In genomic region chr12:19462441-19462840, GRCh38 we compare ENCODE assay signal across 23 cellular contexts. TPM values are rescaled to one million over a fixed set of nuclear protein-coding genes. Genes with fewer than 3 reads are reported as not detected.
DNase-seq lines count a peak whose midpoint lies in the region; ATAC-seq and TF ChIP-seq lines count a peak whose summit lies in the region.
"Had no signal": no experiment of that assay in that cellular context is flagged by ENCODE, and none has a peak within 500 bp of the region (broad histone marks: within the 10 kb centered on the region; RNA-seq: fewer than 3 reads in every experiment).

No MANE protein-coding gene starts in this region.

- peaks cover 16% of the 10 kb centered on the region for H3K4me1 Mint-ChIP-seq in osteocyte (ENCODE audit: unreplicated experiment)

- H3K36me3 Mint-ChIP-seq in osteocyte (ENCODE audit: unreplicated experiment), result peaks cover 24% of the 10 kb centered on the region

- no peaks in the 10 kb centered on the region for H3K27me3 Mint-ChIP-seq in osteocyte (ENCODE audit: unreplicated experiment)
- H3K27me3 Mint-ChIP-seq: activated CD8-positive, alpha-beta memory T cell treated with anti-CD3 and anti-CD28 coated beads, Interleukin-2, amount 10 ng/mL, durations not matched to agents 7 days and 5 days; activated naive CD8-positive, alpha-beta T cell treated with anti-CD3 and anti-CD28 coated beads, Interleukin-2, amount 10 ng/mL, durations not matched to agents 7 days and 5 days; CD4-positive, alpha-beta T cell; stimulated activated naive CD8-positive, alpha-beta T cell treated with anti-CD3 and anti-CD28 coated beads, Interleukin-15, amount 100 ng/mL, for 72 hours had no signal

- DNase-seq in COLO829 (ENCODE audit: low spot score) (peak; percentile 85), NCI-H1105 (lab: John Stamatoyannopoulos, UW) (peak; percentile 84), fibroblast of mammary gland (ENCODE audit: low read depth) (peak; percentile 58), NCI-H82 (lab: John Stamatoyannopoulos, UW) (no peak), osteocyte (ENCODE audit: extremely low spot score, unreplicated experiment) (no peak)
- DNase-seq: activated CD4-positive, alpha-beta T cell treated with anti-CD3 and anti-CD28 coated beads for 48 hours; activated CD8-positive, alpha-beta memory T cell treated with anti-CD3 and anti-CD28 coated beads, Interleukin-2, amount 10 ng/mL, durations not matched to agents 7 days and 5 days; activated naive CD8-positive, alpha-beta T cell treated with anti-CD3 and anti-CD28 coated beads, Interleukin-2, amount 10 ng/mL, durations not matched to agents 7 days and 5 days; CD4-positive, alpha-beta T cell; colonic mucosa; DND-41; heart left ventricle; left ventricle myocardium inferior; NCI-H1048; NCI-H510A; stimulated activated CD4-positive, alpha-beta T cell treated with anti-CD3 and anti-CD28 coated beads, Interleukin-4, amount 100 ng/mL, for 24 hours; stimulated activated naive CD8-positive, alpha-beta T cell treated with anti-CD3 and anti-CD28 coated beads, Interleukin-15, amount 100 ng/mL, for 72 hours had no signal

- no peak overlapping the region for H3K27ac Mint-ChIP-seq in osteocyte (ENCODE audit: unreplicated experiment)
- H3K27ac Mint-ChIP-seq: activated CD8-positive, alpha-beta memory T cell treated with anti-CD3 and anti-CD28 coated beads, Interleukin-2, amount 10 ng/mL, durations not matched to agents 7 days and 5 days; activated naive CD8-positive, alpha-beta T cell treated with anti-CD3 and anti-CD28 coated beads, Interleukin-2, amount 10 ng/mL, durations not matched to agents 7 days and 5 days; stimulated activated naive CD8-positive, alpha-beta T cell treated with anti-CD3 and anti-CD28 coated beads, Interleukin-15, amount 100 ng/mL, for 72 hours had no signal

- no peak overlapping the region for H3K4me3 ChIP-seq in fibroblast of mammary gland (ENCODE audit: control insufficient read depth, low read depth, low read length)
- H3K4me3 ChIP-seq: colonic mucosa, HAP-1, heart left ventricle, left ventricle myocardium inferior, tibial nerve had no signal

- ATAC-seq in HG03354 (IDR thresholded peaks at IDR 0.05; ENCODE audit: poor library complexity, severe bottlenecking, unreplicated experiment) (no peak), GM18907 (IDR thresholded peaks at IDR 0.05; ENCODE audit: unreplicated experiment) (no peak)
- ATAC-seq: activated CD8-positive, alpha-beta memory T cell treated with anti-CD3 and anti-CD28 coated beads, Interleukin-2, amount 10 ng/mL, durations not matched to agents 7 days and 5 days; heart left ventricle; stimulated activated naive CD8-positive, alpha-beta T cell treated with anti-CD3 and anti-CD28 coated beads, Interleukin-15, amount 100 ng/mL, for 72 hours had no signal

- TF ChIP-seq CTCF in fibroblast of mammary gland (conservative IDR thresholded peaks at IDR 0.05; ENCODE audit: control insufficient read depth, insufficient read depth, low read depth, low read length) (no peak), osteocyte (IDR thresholded peaks at IDR 0.05) (no peak)

- H3K4me3 Mint-ChIP-seq in osteocyte (ENCODE audit: unreplicated experiment), result no peak overlapping the region
- H3K4me3 Mint-ChIP-seq: activated CD8-positive, alpha-beta memory T cell treated with anti-CD3 and anti-CD28 coated beads, Interleukin-2, amount 10 ng/mL, durations not matched to agents 7 days and 5 days; activated naive CD8-positive, alpha-beta T cell treated with anti-CD3 and anti-CD28 coated beads, Interleukin-2, amount 10 ng/mL, durations not matched to agents 7 days and 5 days; activated T-helper 1 cell treated with anti-CD3 and anti-CD28 coated beads, Interleukin-12 subunit alpha, Interleukin-12 subunit beta, Interleukin-2, Interleukin-4 antibody, amounts not matched to agents 30 ng/mL and 10 ng/mL and 1 ng/mL, durations not matched to agents 14 hours and 24 hours and 36 hours; CD4-positive, alpha-beta T cell; stimulated activated naive CD8-positive, alpha-beta T cell treated with anti-CD3 and anti-CD28 coated beads, Interleukin-15, amount 100 ng/mL, for 72 hours had no signal

- no peaks in the 10 kb centered on the region for H3K9me3 Mint-ChIP-seq in osteocyte (ENCODE audit: unreplicated experiment)
- H3K9me3 Mint-ChIP-seq: activated naive CD8-positive, alpha-beta T cell treated with anti-CD3 and anti-CD28 coated beads, Interleukin-2, amount 10 ng/mL, durations not matched to agents 7 days and 5 days; activated T-helper 1 cell treated with anti-CD3 and anti-CD28 coated beads, Interleukin-12 subunit alpha, Interleukin-12 subunit beta, Interleukin-2, Interleukin-4 antibody, amounts not matched to agents 30 ng/mL and 10 ng/mL and 1 ng/mL, durations not matched to agents 14 hours and 24 hours and 36 hours; CD4-positive, alpha-beta T cell; stimulated activated naive CD8-positive, alpha-beta T cell treated with anti-CD3 and anti-CD28 coated beads, Interleukin-15, amount 100 ng/mL, for 72 hours had no signal

TF ChIP-seq in PFSK-1, 5 proteins besides CTCF, POLR2A, EP300 and RAD21:
- TF ChIP-seq TAF1 (IDR thresholded peaks at IDR 0.05; ENCODE audit: borderline replicate concordance, insufficient read depth, low read length) (no peak), FOXP2 (optimal IDR thresholded peaks at IDR 0.05; ENCODE audit: borderline replicate concordance, extremely low read depth, extremely low read length, insufficient read depth) (no peak), POLR2AphosphoS5 (IDR thresholded peaks at IDR 0.05; ENCODE audit: low read depth, low read length) (0 out of 2 replicates have a peak, but pooled peaks have one; percentile 22), SIN3A (IDR thresholded peaks at IDR 0.05; ENCODE audit: borderline replicate concordance, insufficient read depth, low read length) (0 out of 2 replicates have a peak, but pooled peaks have one; percentile 46)
- TF ChIP-seq, protein P1, sequence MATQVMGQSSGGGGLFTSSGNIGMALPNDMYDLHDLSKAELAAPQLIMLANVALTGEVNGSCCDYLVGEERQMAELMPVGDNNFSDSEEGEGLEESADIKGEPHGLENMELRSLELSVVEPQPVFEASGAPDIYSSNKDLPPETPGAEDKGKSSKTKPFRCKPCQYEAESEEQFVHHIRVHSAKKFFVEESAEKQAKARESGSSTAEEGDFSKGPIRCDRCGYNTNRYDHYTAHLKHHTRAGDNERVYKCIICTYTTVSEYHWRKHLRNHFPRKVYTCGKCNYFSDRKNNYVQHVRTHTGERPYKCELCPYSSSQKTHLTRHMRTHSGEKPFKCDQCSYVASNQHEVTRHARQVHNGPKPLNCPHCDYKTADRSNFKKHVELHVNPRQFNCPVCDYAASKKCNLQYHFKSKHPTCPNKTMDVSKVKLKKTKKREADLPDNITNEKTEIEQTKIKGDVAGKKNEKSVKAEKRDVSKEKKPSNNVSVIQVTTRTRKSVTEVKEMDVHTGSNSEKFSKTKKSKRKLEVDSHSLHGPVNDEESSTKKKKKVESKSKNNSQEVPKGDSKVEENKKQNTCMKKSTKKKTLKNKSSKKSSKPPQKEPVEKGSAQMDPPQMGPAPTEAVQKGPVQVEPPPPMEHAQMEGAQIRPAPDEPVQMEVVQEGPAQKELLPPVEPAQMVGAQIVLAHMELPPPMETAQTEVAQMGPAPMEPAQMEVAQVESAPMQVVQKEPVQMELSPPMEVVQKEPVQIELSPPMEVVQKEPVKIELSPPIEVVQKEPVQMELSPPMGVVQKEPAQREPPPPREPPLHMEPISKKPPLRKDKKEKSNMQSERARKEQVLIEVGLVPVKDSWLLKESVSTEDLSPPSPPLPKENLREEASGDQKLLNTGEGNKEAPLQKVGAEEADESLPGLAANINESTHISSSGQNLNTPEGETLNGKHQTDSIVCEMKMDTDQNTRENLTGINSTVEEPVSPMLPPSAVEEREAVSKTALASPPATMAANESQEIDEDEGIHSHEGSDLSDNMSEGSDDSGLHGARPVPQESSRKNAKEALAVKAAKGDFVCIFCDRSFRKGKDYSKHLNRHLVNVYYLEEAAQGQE (IDR thresholded peaks at IDR 0.05; ENCODE audit: insufficient read depth in 1 of 2, low read depth in 2 of 2, low read length in 2 of 2), result peak in 1 of 2 experiments; percentile 37; a peak in 1 of 4 replicates

RNA-seq across cellular contexts. Expression of gene AEBP2, which starts 23.1 kb away (rescaled TPM):
- 18.1 TPM for polyA plus RNA-seq in PFSK-1 (2012; ENCODE audit: insufficient read length, low read depth)
- total RNA-seq in osteocyte, result 33.5 and 35.8 TPM in 2 replicates

Comparison
In these comparisons a context has a peak if more than half of its experiments do, and no peak if none do; other contexts are left out.
1. DNase-seq: peak in COLO829 (single experiment), NCI-H1105 (single experiment) and fibroblast of mammary gland (single experiment); none in NCI-H82 (single experiment) and osteocyte (single experiment).